Comparison of ENCODE assay signal across 8 cellular contexts in genomic region chr19:44025217-44025936, GRCh38. TPM values are rescaled to one million over a fixed set of nuclear protein-coding genes. Genes with fewer than 3 reads are reported as not detected.
DNase-seq lines count a peak whose midpoint lies in the region; ATAC-seq, FAIRE-seq and TF ChIP-seq lines count a peak whose summit lies in the region.

ZNF222 (plus strand) TSS chr19:44025379; CDS start chr19:44025437, 58 bp downstream.

- no peak for TF ChIP-seq RAD21 in A549 (conservative IDR thresholded peaks at IDR 0.05 in 1 of 2, IDR thresholded peaks at IDR 0.05 in 1 of 2)

- WGBS in A549 (ENCODE audit: missing lambda C conversion rate): 9% methylated on average over 37 of the region's 37 CpGs

- H3K4me1 ChIP-seq in A549: no peaks in the 10 kb centered on the region

- H3K4me3 ChIP-seq in A549 (peak within 1 kb of the TSS; percentile 89), coronary artery (peak within 1 kb of the TSS; percentile 82)

- H3K27ac ChIP-seq in A549: peak within 1 kb of the TSS; percentile 81 to 87
- peak within 1 kb of the TSS in 1 of 2 donors; percentile 44 for H3K27ac ChIP-seq in coronary artery

- POLR2A ChIA-PET in A549 (lab: Yijun Ruan, JAX): no interaction called here

- ATAC-seq in A549: peak; percentile 99
- peak; percentile 97 for ATAC-seq in HG03159 (IDR thresholded peaks at IDR 0.05; ENCODE audit: unreplicated experiment)

- 0 out of 2 replicates have a peak, but pooled peaks have one; percentile 9 for TF ChIP-seq POLR2A in A549 (IDR thresholded peaks at IDR 0.05; ENCODE audit: low read length)
- peak; percentile 44 for TF ChIP-seq POLR2A in GM18526 (IDR thresholded peaks at IDR 0.05; ENCODE audit: extremely low read depth, insufficient read length)

- H3K4me2 ChIP-seq in A549: peak within 1 kb of the TSS; percentile 81

- CTCF ChIA-PET in A549 (lab: Yijun Ruan, JAX): interaction anchor here (0.9 kb wide), 1 partner anchor 176 kb away, joined by 4 read pairs; no protein-coding TSS in a partner anchor

- FAIRE-seq in A549 (lab: Jason Lieb, UNC): peak; percentile 81

- DNase-seq in A549 (ENCODE audit: low read depth in 1 of 2, low spot score in 1 of 2) (peak; percentile 70 to 89), NCI-H446 (lab: John Stamatoyannopoulos, UW) (peak; percentile 67 to 90), coronary artery (ENCODE audit: low spot score) (peak; percentile 84), left kidney (ENCODE audit: low read depth, low spot score) (peak; percentile 96)
- DNase-seq in activated CD4-positive, alpha-beta T cell treated with anti-CD3 and anti-CD28 coated beads for 4 hours: peak; percentile 77 to 78
- DNase-seq in stimulated activated CD4-positive, alpha-beta T cell treated with anti-CD3 and anti-CD28 coated beads, Interleukin-1b, Interleukin-23, amount 100 ng/mL, for 4 hours (ENCODE audit: low read depth in 2 of 2): peak; percentile 52 to 66

- TF ChIP-seq EP300 in A549 (IDR thresholded peaks at IDR 0.05): no peak

- peaks cover 52% of the 10 kb centered on the region for H3K9me3 ChIP-seq in A549

- TF ChIP-seq CTCF in A549 (IDR thresholded peaks at IDR 0.05) (no peak), coronary artery (IDR thresholded peaks at IDR 0.05) (no peak)

TF ChIP-seq in A549, 52 proteins besides CTCF, POLR2A, EP300 and RAD21:
- no peak for TF ChIP-seq ZC3H11A (IDR thresholded peaks at IDR 0.05)
- no peak for TF ChIP-seq FOSL2 (IDR thresholded peaks at IDR 0.05)
- TF ChIP-seq FOSL2 (CRISPR knock-in tag; IDR thresholded peaks at IDR 0.05): peak; percentile 42
- peak in 1 of 2 experiments; percentile 19; a peak in 1 of 4 replicates for TF ChIP-seq CEBPB (IDR thresholded peaks at IDR 0.05)
- TF ChIP-seq MAX (IDR thresholded peaks at IDR 0.05): peak; percentile 51; the same call in 1 of the 2 replicates
- no peak for TF ChIP-seq CHD2 (IDR thresholded peaks at IDR 0.05; ENCODE audit: low read length, partially characterized antibody)
- TF ChIP-seq MAFK (IDR thresholded peaks at IDR 0.05; ENCODE audit: partially characterized antibody): peak; percentile 11
- TF ChIP-seq CBX2 (IDR thresholded peaks at IDR 0.05; ENCODE audit: borderline replicate concordance, low read depth): no peak
- TF ChIP-seq EHF (CRISPR knock-in tag; IDR thresholded peaks at IDR 0.05): no peak
- no peak for TF ChIP-seq RNF2 (IDR thresholded peaks at IDR 0.05; ENCODE audit: borderline replicate concordance, low read depth)
- TF ChIP-seq FOSB (CRISPR knock-in tag; IDR thresholded peaks at IDR 0.05): no peak
- TF ChIP-seq BHLHE40 (IDR thresholded peaks at IDR 0.05; ENCODE audit: low read depth, low read length): no peak
- TF ChIP-seq PHF8 (IDR thresholded peaks at IDR 0.05; ENCODE audit: borderline replicate concordance, low read depth): peak; percentile 54; the same call in 1 of the 2 replicates
- TF ChIP-seq RFX5 (IDR thresholded peaks at IDR 0.05): no peak

RNA-seq across cellular contexts. Expression of gene ZNF222, which starts in this region (rescaled TPM):
- polyA plus RNA-seq in A549 (2011; rRNA removed) (6.2 and 7.0 TPM in 2 replicates), A549 (2017; fragmentation: RNase III; extraction: RNeasy Plus Mini Kit Qiagen cat#74134 plus additional on column Dnase treatment) (4.6 to 5.9 TPM (median 4.7 TPM) in 3 replicates)
- 1.8 and 2.8 TPM in 2 replicates for polyA plus RNA-seq in A549 (2012; cell fraction: cytosol; rRNA removed)
- polyA plus RNA-seq in A549 (2012; cell fraction: nucleus; rRNA removed): 1.00 and 2.4 TPM in 2 replicates
- 4.5 and 6.9 TPM in 2 replicates for polyA minus RNA-seq in A549 (2011; rRNA and poly(A)+ RNA removed)
